16 cellular contexts compared by ENCODE assay signal in the genomic region with DNA sequence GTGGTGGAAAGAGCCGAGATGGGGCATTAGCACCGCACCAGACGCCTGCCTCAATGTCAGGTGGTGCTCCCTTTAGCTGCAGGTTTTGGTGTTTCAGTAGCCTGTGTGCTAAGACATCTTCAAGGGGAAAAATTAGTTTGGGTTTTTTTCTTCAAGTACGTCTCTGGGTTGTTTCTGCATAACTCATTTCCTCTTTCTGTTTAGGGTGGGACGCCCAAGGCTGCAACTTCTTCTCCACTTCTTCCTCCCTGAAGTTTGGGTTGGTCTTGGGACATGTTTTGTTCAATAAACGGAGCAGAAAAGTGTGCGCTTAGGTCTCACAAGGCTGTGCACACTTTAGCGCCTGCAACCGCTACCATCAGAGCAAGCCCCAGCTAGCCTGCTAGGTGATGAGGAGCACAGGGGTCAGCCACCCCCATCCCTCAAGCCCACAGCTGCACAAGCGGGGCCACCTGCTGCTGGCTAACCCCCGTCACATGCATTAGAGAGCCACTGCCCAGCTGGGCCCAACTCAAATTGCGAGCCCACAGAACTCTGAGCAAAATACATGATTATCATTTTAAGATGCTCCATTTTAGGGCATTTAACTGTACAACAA.
A peak's percentile ranks its signal among the peaks of the same experiment; 100 is the strongest.
DNase-seq lines count a peak whose midpoint lies in the region; ATAC-seq and TF ChIP-seq lines count a peak whose summit lies in the region.
"Had no signal": no experiment of that assay in that cellular context is flagged by ENCODE, and none has a peak within 500 bp of the region (broad histone marks: within the 10 kb centered on the region; RNA-seq: fewer than 3 reads in every experiment).

No MANE protein-coding gene starts in this region.

- ATAC-seq in HG03457 (IDR thresholded peaks at IDR 0.05; ENCODE audit: unreplicated experiment) (no peak), GM18873 (IDR thresholded peaks at IDR 0.05; ENCODE audit: low FRiP score, unreplicated experiment) (no peak)

- H3K4me3 ChIP-seq in MM.1S (ENCODE audit: low read length) (no peak overlapping the region), osteoblast (ENCODE audit: insufficient read depth, low read length) (no peak overlapping the region)
- H3K4me3 ChIP-seq: SK-N-MC had no signal

- TF ChIP-seq CTCF in MM.1S (IDR thresholded peaks at IDR 0.05; ENCODE audit: low read length) (no peak), VCaP (conservative IDR thresholded peaks at IDR 0.05) (no peak), osteoblast (IDR thresholded peaks at IDR 0.05; ENCODE audit: extremely low read depth, low read depth, low read length) (no peak)

- H2AFZ ChIP-seq in MM.1S (ENCODE audit: low read length) (no peak overlapping the region), osteoblast (ENCODE audit: low read length) (no peak overlapping the region)

- no peak overlapping the region for H3K9ac ChIP-seq in MM.1S (ENCODE audit: low read length)

- H3F3A ChIP-seq in MM.1S (ENCODE audit: insufficient read depth, low read length): no peaks in the 10 kb centered on the region

- POLR2A ChIA-PET in activated CD4-positive, alpha-beta memory T cell treated with anti-CD3 and anti-CD28 coated beads, Interleukin-2, amount 10 ng/mL, durations not matched to agents 7 days and 5 days (lab: Charles Lee): interaction anchor here (0.9 kb wide), 1 partner anchor 17 kb away, joined by 3 read pairs; no protein-coding TSS in a partner anchor

- H4K20me1 ChIP-seq in MM.1S (ENCODE audit: insufficient read depth, low read length) (no peaks in the 10 kb centered on the region), osteoblast (ENCODE audit: insufficient read depth, low read length) (no peaks in the 10 kb centered on the region)

- H3K9me3 ChIP-seq in MM.1S (replicated peaks; ENCODE audit: insufficient read depth, low read length): no peaks in the 10 kb centered on the region
- peaks cover 4% of the 10 kb centered on the region for H3K9me3 ChIP-seq in osteoblast (ENCODE audit: low read depth, low read length)

- H3K27me3 Mint-ChIP-seq in activated CD4-positive, alpha-beta memory T cell treated with anti-CD3 and anti-CD28 coated beads, Interleukin-2, amount 10 ng/mL, durations not matched to agents 7 days and 5 days: no peaks in the 10 kb centered on the region

- no peaks in the 10 kb centered on the region for H3K9me2 ChIP-seq in MM.1S (replicated peaks; ENCODE audit: insufficient read depth, low read length)

- H3K27ac ChIP-seq in MM.1S (ENCODE audit: low read length): no peak overlapping the region
- peak overlapping the region; percentile 69; the same call in 1 of the 2 replicates for H3K27ac ChIP-seq in VCaP
- H3K27ac ChIP-seq in osteoblast (ENCODE audit: low read depth, low read length): no peak overlapping the region
- H3K27ac ChIP-seq: SK-N-MC had no signal

- H3K4me1 ChIP-seq in MM.1S (ENCODE audit: low read length): no peaks in the 10 kb centered on the region
- no peaks in the 10 kb centered on the region for H3K4me1 ChIP-seq in osteoblast (ENCODE audit: insufficient read depth, low read length)

- H3K9me3 Mint-ChIP-seq in activated CD4-positive, alpha-beta memory T cell treated with anti-CD3 and anti-CD28 coated beads, Interleukin-2, amount 10 ng/mL, durations not matched to agents 7 days and 5 days: no peaks in the 10 kb centered on the region

- no peaks in the 10 kb centered on the region for H3K36me3 ChIP-seq in MM.1S (replicated peaks; ENCODE audit: insufficient read depth, low read length)
- H3K36me3 ChIP-seq in osteoblast (ENCODE audit: insufficient read depth, low read length): no peaks in the 10 kb centered on the region

- DNase-seq in NCI-H1694 treated with DMSO at 0.1 percent for 48 hours (lab: John Stamatoyannopoulos, UW) (peak; percentile 6), NCI-H1694 (lab: John Stamatoyannopoulos, UW) (no peak), MM.1S (peak; percentile 4), osteoblast (ENCODE audit: insufficient read length, low spot score, missing footprints) (peak; percentile 55)
- DNase-seq in activated CD4-positive, alpha-beta memory T cell treated with anti-CD3 and anti-CD28 coated beads, Interleukin-2, amount 10 ng/mL, durations not matched to agents 7 days and 5 days: no peak
- DNase-seq: 8988T, GF-D8, NCI-H1105, NCI-H1930, NCI-H2171 treated with DMSO at 0.1 percent for 48 hours, NCI-H774, Right ventricle myocardium superior had no signal

- no peak overlapping the region for H3K27ac Mint-ChIP-seq in activated CD4-positive, alpha-beta memory T cell treated with anti-CD3 and anti-CD28 coated beads, Interleukin-2, amount 10 ng/mL, durations not matched to agents 7 days and 5 days

- H3K79me2 ChIP-seq in MM.1S (ENCODE audit: low read length): no peaks in the 10 kb centered on the region
- H3K79me2 ChIP-seq in osteoblast (ENCODE audit: insufficient read depth, low read length): no peaks in the 10 kb centered on the region

- no peaks in the 10 kb centered on the region for H3K27me3 ChIP-seq in MM.1S (replicated peaks; ENCODE audit: insufficient read depth, low read length)
- H3K27me3 ChIP-seq in osteoblast (ENCODE audit: insufficient read depth, low read length): no peaks in the 10 kb centered on the region

- CTCF ChIA-PET in activated CD4-positive, alpha-beta memory T cell treated with anti-CD3 and anti-CD28 coated beads, Interleukin-2, amount 10 ng/mL, durations not matched to agents 7 days and 5 days (lab: Charles Lee): no interaction called here

- no peak overlapping the region for H3K4me3 Mint-ChIP-seq in activated CD4-positive, alpha-beta memory T cell treated with anti-CD3 and anti-CD28 coated beads, Interleukin-2, amount 10 ng/mL, durations not matched to agents 7 days and 5 days

- H3K36me3 Mint-ChIP-seq in activated CD4-positive, alpha-beta memory T cell treated with anti-CD3 and anti-CD28 coated beads, Interleukin-2, amount 10 ng/mL, durations not matched to agents 7 days and 5 days (ENCODE audit: low read depth): no peaks in the 10 kb centered on the region

- H3K4me2 ChIP-seq in MM.1S (ENCODE audit: low read depth, low read length) (no peak overlapping the region), osteoblast (ENCODE audit: insufficient read depth, low read length) (no peak overlapping the region)

- H3K4me1 Mint-ChIP-seq in activated CD4-positive, alpha-beta memory T cell treated with anti-CD3 and anti-CD28 coated beads, Interleukin-2, amount 10 ng/mL, durations not matched to agents 7 days and 5 days: no peaks in the 10 kb centered on the region

Comparison
In these comparisons a context has a peak if more than half of its experiments do, and no peak if none do; other contexts are left out.
1. DNase-seq: peak in NCI-H1694 treated with DMSO at 0.1 percent for 48 hours (single experiment), MM.1S (single experiment) and osteoblast (single experiment); none in NCI-H1694 (single experiment) and activated CD4-positive, alpha-beta memory T cell treated with anti-CD3 and anti-CD28 coated beads, Interleukin-2, amount 10 ng/mL, durations not matched to agents 7 days and 5 days (single experiment).